ENCODE assay signal across 9 cellular contexts in the genomic region with DNA sequence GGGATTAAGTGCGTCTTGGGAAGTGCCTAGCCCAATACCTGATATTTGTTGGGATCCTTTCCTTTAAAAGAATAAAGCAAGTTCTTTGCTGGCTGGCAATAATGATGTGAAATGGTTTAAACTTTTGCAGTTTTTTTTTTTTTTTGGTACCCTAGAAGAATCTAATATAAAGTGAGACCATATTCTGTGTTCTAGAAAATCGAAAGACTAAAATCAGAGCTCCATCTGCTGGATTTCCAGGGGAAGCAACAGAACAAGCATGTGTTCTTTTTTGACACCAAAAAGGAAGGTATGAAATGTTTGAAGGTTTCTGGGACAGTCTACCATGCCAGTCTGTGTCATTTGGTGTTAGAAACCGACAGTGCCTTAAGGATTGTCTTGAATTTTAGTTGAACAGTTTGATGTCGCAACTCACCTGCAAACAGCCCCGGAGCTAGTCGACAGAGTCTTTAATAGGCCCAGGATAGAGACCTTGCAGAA.
A peak's percentile ranks its signal among the peaks of the same experiment; 100 is the strongest.
DNase-seq lines count a peak whose midpoint lies in the region; ATAC-seq and TF ChIP-seq lines count a peak whose summit lies in the region.
"Had no signal": no experiment of that assay in that cellular context is flagged by ENCODE, and none has a peak within 500 bp of the region (broad histone marks: within the 10 kb centered on the region; RNA-seq: fewer than 3 reads in every experiment).

No MANE protein-coding gene starts in this region.

- H3K9me3 ChIP-seq in parathyroid adenoma (ENCODE audit: control insufficient read depth, low read length) = no peaks in the 10 kb centered on the region

- H3K36me3 Mint-ChIP-seq in stimulated activated memory B cell treated with anti-CD40 and anti-IgM and Interleukin-4, amounts not matched to agents 10 μg/mL and 1 μg/mL and 100 μg/mL, for 72 hours = peaks cover 57% of the 10 kb centered on the region

- DNase-seq in NCI-H2029 (lab: John Stamatoyannopoulos, UW) = peak; percentile 33
- no peak for DNase-seq in NCI-H2029 treated with DMSO at 0.1 percent for 48 hours (lab: John Stamatoyannopoulos, UW)
- DNase-seq in NCI-H2196 treated with DMSO at 0.1 percent for 48 hours (lab: John Stamatoyannopoulos, UW; ENCODE audit: unreplicated experiment) = peak; percentile 31
- DNase-seq in choroid plexus epithelial cell (ENCODE audit: low read depth) = peak; percentile 71
- DNase-seq in stimulated activated CD4-positive, alpha-beta T cell treated with anti-CD3 and anti-CD28 coated beads, Interleukin-4, amount 100 ng/mL, for 4 hours = no peak
- no peak for DNase-seq in NCI-H1048 (lab: John Stamatoyannopoulos, UW)

- no peaks in the 10 kb centered on the region for H3K27me3 ChIP-seq in parathyroid adenoma (ENCODE audit: control insufficient read depth, insufficient read depth, low read length)

- no peak overlapping the region for H2AFZ ChIP-seq in parathyroid adenoma

- no peaks in the 10 kb centered on the region for H3K4me1 ChIP-seq in parathyroid adenoma

- no peak overlapping the region for H3K9ac ChIP-seq in parathyroid adenoma

- no peaks in the 10 kb centered on the region for H3K36me3 ChIP-seq in parathyroid adenoma (ENCODE audit: control insufficient read depth, insufficient read depth, low read length)

- TF ChIP-seq CTCF in choroid plexus epithelial cell (conservative IDR thresholded peaks at IDR 0.05; ENCODE audit: low read depth, low read length) = peak; percentile 72
- peak; percentile 36 for TF ChIP-seq CTCF in parathyroid adenoma (IDR thresholded peaks at IDR 0.05)

- no peaks in the 10 kb centered on the region for H3K79me2 ChIP-seq in parathyroid adenoma

- H3K4me2 ChIP-seq in parathyroid adenoma (ENCODE audit: low read length) = no peak overlapping the region

- H3K27ac ChIP-seq in parathyroid adenoma = no peak overlapping the region

- H3K27me3 Mint-ChIP-seq in stimulated activated memory B cell treated with anti-CD40 and anti-IgM and Interleukin-4, amounts not matched to agents 10 μg/mL and 1 μg/mL and 100 μg/mL, for 72 hours = no peaks in the 10 kb centered on the region
- H3K27me3 Mint-ChIP-seq: CD8-positive, alpha-beta memory T cell had no signal

- ATAC-seq in stimulated activated memory B cell treated with anti-CD40 and anti-IgM and Interleukin-4, amounts not matched to agents 10 μg/mL and 1 μg/mL and 100 μg/mL, for 72 hours = no peak

- peaks cover 12% of the 10 kb centered on the region for H3K4me1 Mint-ChIP-seq in stimulated activated memory B cell treated with anti-CD40 and anti-IgM and Interleukin-4, amounts not matched to agents 10 μg/mL and 1 μg/mL and 100 μg/mL, for 72 hours

- H3K27ac Mint-ChIP-seq in stimulated activated memory B cell treated with anti-CD40 and anti-IgM and Interleukin-4, amounts not matched to agents 10 μg/mL and 1 μg/mL and 100 μg/mL, for 72 hours = no peak overlapping the region

- no peaks in the 10 kb centered on the region for H3K9me3 Mint-ChIP-seq in stimulated activated memory B cell treated with anti-CD40 and anti-IgM and Interleukin-4, amounts not matched to agents 10 μg/mL and 1 μg/mL and 100 μg/mL, for 72 hours
- H3K9me3 Mint-ChIP-seq: CD8-positive, alpha-beta memory T cell had no signal

- H3K4me3 Mint-ChIP-seq in stimulated activated memory B cell treated with anti-CD40 and anti-IgM and Interleukin-4, amounts not matched to agents 10 μg/mL and 1 μg/mL and 100 μg/mL, for 72 hours = no peak overlapping the region

- H3K4me3 ChIP-seq in choroid plexus epithelial cell (ENCODE audit: low read depth, low read length) = no peak overlapping the region
- H3K4me3 ChIP-seq in parathyroid adenoma (ENCODE audit: low read depth, low read length) = no peak overlapping the region

Comparison
In these comparisons a context has a peak if more than half of its experiments do, and no peak if none do; other contexts are left out.
1. DNase-seq: peak in NCI-H2029 (single experiment), NCI-H2196 treated with DMSO at 0.1 percent for 48 hours (single experiment) and choroid plexus epithelial cell (single experiment); none in NCI-H2029 treated with DMSO at 0.1 percent for 48 hours (single experiment), stimulated activated CD4-positive, alpha-beta T cell treated with anti-CD3 and anti-CD28 coated beads, Interleukin-4, amount 100 ng/mL, for 4 hours (0 of 2) and NCI-H1048 (single experiment).